ENCODE assay signal across 9 cellular contexts in the genomic region with DNA sequence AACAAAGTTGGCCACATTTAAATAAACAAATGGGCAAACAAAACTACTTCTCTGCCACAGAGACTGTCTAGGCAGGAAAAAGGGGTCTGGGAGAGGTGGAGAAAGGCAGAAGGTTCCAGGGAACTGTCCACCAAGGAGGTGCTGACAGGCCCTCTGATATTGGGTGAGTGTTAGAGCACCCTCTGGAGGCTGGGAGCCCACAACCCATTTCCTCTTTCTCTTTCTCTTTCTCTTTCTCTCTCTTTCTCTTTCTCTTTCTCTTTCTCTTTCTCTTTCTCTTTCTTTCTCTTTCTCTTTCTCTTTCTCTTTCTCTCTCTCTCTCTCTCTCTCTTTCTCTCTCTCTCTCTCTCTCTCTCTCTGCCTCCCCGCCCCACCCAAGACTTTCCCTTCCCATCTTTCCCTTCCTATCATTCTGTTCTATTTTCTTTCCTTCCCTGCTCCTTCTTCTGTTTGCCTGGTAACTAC.
DNase-seq lines count a peak whose midpoint lies in the region; ATAC-seq and TF ChIP-seq lines count a peak whose summit lies in the region.
"Had no signal": no experiment of that assay in that cellular context is flagged by ENCODE, and none has a peak within 500 bp of the region (broad histone marks: within the 10 kb centered on the region; RNA-seq: fewer than 3 reads in every experiment).

No MANE protein-coding gene starts in this region.

- H3K36me3 Mint-ChIP-seq in memory B cell, result peaks cover 5% of the 10 kb centered on the region
- no peaks in the 10 kb centered on the region for H3K36me3 Mint-ChIP-seq in CD4-positive, alpha-beta memory T cell
- H3K36me3 Mint-ChIP-seq: CD4-positive, CD25-positive, alpha-beta regulatory T cell had no signal

- H3K36me3 ChIP-seq in OCI-LY1 (ENCODE audit: insufficient read depth, low read length), result no peaks in the 10 kb centered on the region
- no peaks in the 10 kb centered on the region for H3K36me3 ChIP-seq in CD4-positive, alpha-beta memory T cell (ENCODE audit: insufficient read depth, low read length)

- peaks cover 5% of the 10 kb centered on the region for H3K4me1 Mint-ChIP-seq in memory B cell
- H3K4me1 Mint-ChIP-seq in CD4-positive, alpha-beta memory T cell, result no peaks in the 10 kb centered on the region
- H3K4me1 Mint-ChIP-seq: CD4-positive, CD25-positive, alpha-beta regulatory T cell had no signal

- H3K27me3 ChIP-seq in OCI-LY1 (ENCODE audit: insufficient read depth, low read length), result no peaks in the 10 kb centered on the region
- H3K27me3 ChIP-seq in CD4-positive, alpha-beta memory T cell (ENCODE audit: insufficient read depth, low read length), result no peaks in the 10 kb centered on the region

- CTCF ChIA-PET in CD4-positive, alpha-beta memory T cell (lab: Charles Lee; ENCODE audit: partially characterized antibody), result no interaction called here

- peak; percentile 52 for TF ChIP-seq CTCF in OCI-LY1 (IDR thresholded peaks at IDR 0.05; ENCODE audit: low read length)

- no peaks in the 10 kb centered on the region for H3K79me2 ChIP-seq in OCI-LY1 (ENCODE audit: insufficient read depth, low read length)

- no peak overlapping the region for H2AFZ ChIP-seq in OCI-LY1 (ENCODE audit: low read length)

- DNase-seq in NCI-H2227 (lab: John Stamatoyannopoulos, UW; ENCODE audit: unreplicated experiment), result peak; percentile 2
- DNase-seq in NCI-H2227 treated with DMSO at 0.1 percent for 48 hours (lab: John Stamatoyannopoulos, UW), result no peak
- peak; percentile 57 to 92 for DNase-seq in T47D (ENCODE audit: low read depth in 1 of 2, low spot score in 1 of 2)
- peak in 1 of 2 donors; percentile 18 for DNase-seq in memory B cell (ENCODE audit: low spot score in 2 of 2)
- DNase-seq in CD4-positive, alpha-beta memory T cell, result no peak

- in situ Hi-C loops in T47D (cut with HindIII; ENCODE audit: low pct_unique_long_range_greater_than_20kb, low sequenced_read_pairs), result no loop called here

- peaks cover 5% of the 10 kb centered on the region for H3K27me3 Mint-ChIP-seq in memory B cell
- H3K27me3 Mint-ChIP-seq in CD4-positive, alpha-beta memory T cell, result peaks cover 2 to 4% of the 10 kb centered on the region in 2 donors

- H3K27ac ChIP-seq in OCI-LY1 (ENCODE audit: low read depth, low read length, poor library complexity, severe bottlenecking), result no peak overlapping the region
- H3K27ac ChIP-seq in CD4-positive, alpha-beta memory T cell (ENCODE audit: low read depth, low read length), result no peak overlapping the region

- H3K27ac Mint-ChIP-seq in memory B cell, result peak overlapping the region; percentile 99
- no peak overlapping the region for H3K27ac Mint-ChIP-seq in CD4-positive, alpha-beta memory T cell
- H3K27ac Mint-ChIP-seq: CD4-positive, CD25-positive, alpha-beta regulatory T cell had no signal

- no peak overlapping the region for H3K4me3 ChIP-seq in OCI-LY1 (ENCODE audit: low read depth, low read length, poor library complexity, severe bottlenecking)
- no peak overlapping the region for H3K4me3 ChIP-seq in CD4-positive, alpha-beta memory T cell (ENCODE audit: low read length in 2 of 2)

- ATAC-seq in GM19452 (IDR thresholded peaks at IDR 0.05; ENCODE audit: unreplicated experiment), result peak; percentile 95
- peak; percentile 96 for ATAC-seq in HG03378 (IDR thresholded peaks at IDR 0.05; ENCODE audit: unreplicated experiment)
- peak; percentile 72 for ATAC-seq in memory B cell (ENCODE audit: low read depth)

- H3K4me2 ChIP-seq in OCI-LY1 (ENCODE audit: low read length), result no peak overlapping the region

- H3K9ac ChIP-seq in OCI-LY1 (ENCODE audit: low read length), result no peak overlapping the region

- H3K9me3 ChIP-seq in OCI-LY1 (ENCODE audit: low read length), result no peaks in the 10 kb centered on the region
- no peaks in the 10 kb centered on the region for H3K9me3 ChIP-seq in CD4-positive, alpha-beta memory T cell (ENCODE audit: control insufficient read depth in 1 of 2, low read length in 2 of 2)

- H3K4me3 Mint-ChIP-seq in memory B cell, result no peak overlapping the region
- H3K4me3 Mint-ChIP-seq in CD4-positive, alpha-beta memory T cell, result no peak overlapping the region
- H3K4me3 Mint-ChIP-seq: CD4-positive, CD25-positive, alpha-beta regulatory T cell had no signal

- intact Hi-C loops in CD4-positive, alpha-beta memory T cell (cut with micrococcal nuclease), result no loop called here

- no peaks in the 10 kb centered on the region for H4K20me1 ChIP-seq in OCI-LY1 (ENCODE audit: insufficient read depth, low read length)

- no peaks in the 10 kb centered on the region for H3K4me1 ChIP-seq in OCI-LY1 (ENCODE audit: insufficient read depth, low read length, severe bottlenecking)
- H3K4me1 ChIP-seq in CD4-positive, alpha-beta memory T cell (ENCODE audit: insufficient read depth, low read length), result no peaks in the 10 kb centered on the region

- POLR2A ChIA-PET in CD4-positive, alpha-beta memory T cell (lab: Charles Lee; ENCODE audit: partially characterized antibody), result no interaction called here

- peaks cover 6% of the 10 kb centered on the region for H3K9me3 Mint-ChIP-seq in memory B cell
- H3K9me3 Mint-ChIP-seq in CD4-positive, alpha-beta memory T cell, result peaks cover 0 to 34% (median 14%) of the 10 kb centered on the region in 8 donors

- H3K9me2 ChIP-seq in OCI-LY1 (ENCODE audit: low read depth, low read length), result no peaks in the 10 kb centered on the region

- H3F3A ChIP-seq in OCI-LY1 (ENCODE audit: insufficient read depth, low read length), result no peaks in the 10 kb centered on the region

Comparison
In these comparisons a context has a peak if more than half of its experiments do, and no peak if none do; other contexts are left out.
1. DNase-seq: peak in NCI-H2227 (single experiment) and T47D (2 of 2); none in NCI-H2227 treated with DMSO at 0.1 percent for 48 hours (single experiment) and CD4-positive, alpha-beta memory T cell (0 of 5).
2. Peak in every context shown above with its lines, with median percentiles within 50 percentile points of each other: ATAC-seq.